Comparison of ENCODE assay signal across 1 cellular context in the genomic region with DNA sequence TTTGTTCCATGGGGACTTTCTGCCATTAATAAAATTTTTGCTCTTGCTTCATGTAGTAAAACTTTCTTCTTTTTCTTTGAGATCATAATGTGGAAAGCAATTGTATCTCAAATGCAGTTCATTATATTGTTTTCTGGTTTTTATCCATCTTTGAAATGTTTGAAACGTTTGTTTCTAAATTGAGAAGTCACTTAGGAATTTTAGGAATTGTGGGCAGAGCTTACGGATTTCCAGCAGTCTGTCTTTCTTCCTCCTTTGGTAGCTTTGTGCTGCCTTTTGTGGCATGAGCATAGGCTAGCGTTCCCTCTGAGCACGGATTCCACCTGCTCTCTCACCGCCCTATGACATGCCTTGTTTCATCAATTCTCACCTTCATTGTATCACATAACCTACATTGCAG.
TF ChIP-seq lines count a peak whose summit lies in the region.

No MANE protein-coding gene starts in this region.

TF ChIP-seq in SK-N-SH, 30 proteins besides CTCF, POLR2A, EP300 and RAD21 (continued from another document):
- no peak for TF ChIP-seq REST (IDR thresholded peaks at IDR 0.05; ENCODE audit: low read depth, low read length)
- TF ChIP-seq CHD2 (IDR thresholded peaks at IDR 0.05; ENCODE audit: low read length, partially characterized antibody): no peak
- TF ChIP-seq YY1 (IDR thresholded peaks at IDR 0.05; ENCODE audit: low read depth): no peak
- no peak for TF ChIP-seq RFX5 (IDR thresholded peaks at IDR 0.05; ENCODE audit: low read length)
- no peak for TF ChIP-seq MEF2A (IDR thresholded peaks at IDR 0.05; ENCODE audit: borderline replicate concordance, low read depth)
- TF ChIP-seq NRF1 (IDR thresholded peaks at IDR 0.05; ENCODE audit: low read depth, low read length): no peak
- peak; percentile 45 for TF ChIP-seq PBX3 (IDR thresholded peaks at IDR 0.05)
- TF ChIP-seq, protein P1, sequence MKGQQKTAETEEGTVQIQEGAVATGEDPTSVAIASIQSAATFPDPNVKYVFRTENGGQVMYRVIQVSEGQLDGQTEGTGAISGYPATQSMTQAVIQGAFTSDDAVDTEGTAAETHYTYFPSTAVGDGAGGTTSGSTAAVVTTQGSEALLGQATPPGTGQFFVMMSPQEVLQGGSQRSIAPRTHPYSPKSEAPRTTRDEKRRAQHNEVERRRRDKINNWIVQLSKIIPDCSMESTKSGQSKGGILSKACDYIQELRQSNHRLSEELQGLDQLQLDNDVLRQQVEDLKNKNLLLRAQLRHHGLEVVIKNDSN (IDR thresholded peaks at IDR 0.05; ENCODE audit: borderline replicate concordance, low read depth): no peak
